ENCODE assay signal across 8 cellular contexts in the genomic region with DNA sequence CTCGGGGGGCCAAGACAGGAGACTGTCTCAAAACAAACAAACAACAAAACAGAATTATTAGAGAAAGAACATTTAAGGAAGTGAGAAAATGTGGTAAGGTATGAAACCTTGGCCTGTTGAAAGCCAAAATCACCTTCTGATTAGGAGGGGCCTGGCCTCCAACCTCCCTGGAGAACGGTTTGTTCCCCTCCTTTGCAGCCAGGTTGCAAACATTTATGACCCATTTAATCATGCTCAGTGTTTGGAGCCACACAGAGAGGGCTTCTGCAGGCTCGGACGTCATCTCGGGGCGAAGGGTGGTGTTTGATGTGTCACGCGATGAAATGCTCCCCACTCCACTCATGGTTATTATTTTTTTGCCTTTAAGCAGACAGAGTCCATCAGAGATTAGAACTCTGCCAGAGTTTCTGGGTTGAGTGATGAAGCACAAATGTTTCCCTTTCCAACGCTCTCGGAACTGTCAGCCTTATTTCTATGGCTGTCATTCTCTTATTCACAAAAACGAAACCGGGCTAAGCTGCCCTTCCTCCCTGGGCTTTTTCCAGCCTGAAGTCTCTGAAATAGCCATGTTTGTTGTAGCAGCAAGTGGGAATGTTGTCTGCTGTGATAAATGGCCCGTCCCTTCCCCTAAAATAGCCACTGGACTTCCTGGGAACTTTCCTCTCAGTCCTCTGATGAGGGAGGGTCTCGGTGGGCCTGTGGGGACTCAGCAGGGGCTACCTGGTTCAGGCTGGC. TPM values are rescaled to one million over a fixed set of nuclear protein-coding genes. Genes with fewer than 3 reads are reported as not detected.
DNase-seq lines count a peak whose midpoint lies in the region; ATAC-seq, FAIRE-seq and TF ChIP-seq lines count a peak whose summit lies in the region.

No MANE protein-coding gene starts in this region.

- H3K27me3 ChIP-seq in duodenal mucosa (ENCODE audit: control insufficient read depth in 1 of 2, insufficient read depth in 2 of 2, low read length in 2 of 2) (no peaks in the 10 kb centered on the region), small intestine (ENCODE audit: control insufficient read depth in 2 of 2, insufficient read depth in 2 of 2, low read length in 2 of 2) (no peaks in the 10 kb centered on the region)

- H3K9ac ChIP-seq in duodenal mucosa (ENCODE audit: low read depth in 1 of 2, low read length in 2 of 2): peak overlapping the region; percentile 26

- H3K27ac ChIP-seq in duodenal mucosa (ENCODE audit: low read depth, low read length): peak overlapping the region; percentile 13
- H3K27ac ChIP-seq in small intestine (ENCODE audit: low read depth in 1 of 2, low read length in 1 of 2): peak overlapping the region; percentile 12 to 84

- H3K27ac Mint-ChIP-seq in endothelial cell (ENCODE audit: unreplicated experiment): no peak overlapping the region

- H3K4me3 Mint-ChIP-seq in endothelial cell (ENCODE audit: unreplicated experiment): no peak overlapping the region

- ATAC-seq in HG03097 (IDR thresholded peaks at IDR 0.05; ENCODE audit: low FRiP score, unreplicated experiment): peak; percentile 70

- peak; percentile 70 for DNase-seq in GM19239 (ENCODE audit: insufficient read length, low spot score)
- peak; percentile 82 for DNase-seq in small intestine
- no peak for DNase-seq in NCI-H2107 (lab: John Stamatoyannopoulos, UW)
- DNase-seq in OCI-M2 (lab: John Stamatoyannopoulos, UW; ENCODE audit: unreplicated experiment): no peak
- DNase-seq in endothelial cell (ENCODE audit: low spot score): no peak
- no peak for DNase-seq in DMS79 treated with DMSO at 0.1 percent for 48 hours (lab: John Stamatoyannopoulos, UW)

- H3K4me1 ChIP-seq in duodenal mucosa (ENCODE audit: control insufficient read depth in 1 of 2, insufficient read depth in 2 of 2, low read length in 2 of 2) (peaks cover 34 to 42% of the 10 kb centered on the region in 2 donors), small intestine (ENCODE audit: control insufficient read depth in 2 of 2, insufficient read depth in 1 of 2, low read depth in 1 of 2, low read length in 1 of 2) (peaks cover 11% of the 10 kb centered on the region in 2 donors)

- H3K27me3 Mint-ChIP-seq in endothelial cell (ENCODE audit: unreplicated experiment): peaks cover 3% of the 10 kb centered on the region

- H3K4me3 ChIP-seq in duodenal mucosa (ENCODE audit: low read depth in 1 of 2, low read length in 2 of 2): peak overlapping the region; percentile 40 to 62
- H3K4me3 ChIP-seq in small intestine (ENCODE audit: low read depth in 1 of 2, low read length in 2 of 2): no peak overlapping the region

- H3K4me1 Mint-ChIP-seq in endothelial cell (ENCODE audit: unreplicated experiment): peaks cover 16% of the 10 kb centered on the region

- H3K9me3 ChIP-seq in duodenal mucosa (ENCODE audit: control insufficient read depth in 1 of 2, low read length in 2 of 2): no peaks in the 10 kb centered on the region
- H3K9me3 ChIP-seq in small intestine (ENCODE audit: control insufficient read depth, low read depth): no peaks in the 10 kb centered on the region

- no peaks in the 10 kb centered on the region for H3K36me3 Mint-ChIP-seq in endothelial cell (ENCODE audit: low read depth, unreplicated experiment)

- peak; percentile 73 for FAIRE-seq in GM19239 (lab: Jason Lieb, UNC)
- FAIRE-seq in small intestine (lab: Jason Lieb, UNC): no peak

- no peaks in the 10 kb centered on the region for H3K36me3 ChIP-seq in duodenal mucosa (ENCODE audit: control insufficient read depth in 1 of 2, insufficient read depth in 2 of 2, low read length in 2 of 2)
- H3K36me3 ChIP-seq in small intestine (ENCODE audit: control insufficient read depth in 2 of 2, insufficient read depth in 2 of 2, low read length in 2 of 2): no peaks in the 10 kb centered on the region

- WGBS in small intestine, 3 donors: 17 to 39% (median 32%) methylated on average over 14 of the region's 14 CpGs

- TF ChIP-seq CTCF in endothelial cell (IDR thresholded peaks at IDR 0.05; ENCODE audit: unreplicated experiment): no peak

- no peaks in the 10 kb centered on the region for H3K9me3 Mint-ChIP-seq in endothelial cell (ENCODE audit: unreplicated experiment)

RNA-seq across cellular contexts. Expression of gene ROCK2, which starts 33.6 kb away (rescaled TPM):
- polyA plus RNA-seq in small intestine: 10 to 100 TPM; 12.0 to 17.7 (median 14.3) TPM
- total RNA-seq in endothelial cell (ENCODE audit: unreplicated experiment): 52.8 TPM

Comparison
In these comparisons a context has a peak if more than half of its experiments do, and no peak if none do; other contexts are left out.
1. DNase-seq: peak in GM19239 (single experiment) and small intestine (single experiment); none in NCI-H2107 (single experiment), OCI-M2 (single experiment), endothelial cell (single experiment) and DMS79 treated with DMSO at 0.1 percent for 48 hours (single experiment).
2. H3K4me3 ChIP-seq: peak in duodenal mucosa (2 of 2); none in small intestine (0 of 2).